15 cellular contexts compared by ENCODE assay signal in genomic region chr4:186699881-186700397, GRCh38. TPM values are rescaled to one million over a fixed set of nuclear protein-coding genes. Genes with fewer than 3 reads are reported as not detected.
A peak's percentile ranks its signal among the peaks of the same experiment; 100 is the strongest.
DNase-seq lines count a peak whose midpoint lies in the region; ATAC-seq, FAIRE-seq and TF ChIP-seq lines count a peak whose summit lies in the region.
"Had no signal": no experiment of that assay in that cellular context is flagged by ENCODE, and none has a peak within 500 bp of the region (broad histone marks: within the 10 kb centered on the region; RNA-seq: fewer than 3 reads in every experiment).

No MANE protein-coding gene starts in this region.

- no peak for FAIRE-seq in H1 (lab: Jason Lieb, UNC)
- FAIRE-seq: endometrium had no signal

- peaks cover 41% of the 10 kb centered on the region for H3F3A ChIP-seq in neural progenitor cell (ENCODE audit: low read depth)

- H2BK20ac ChIP-seq in H1 (ENCODE audit: low read length), result peak overlapping the region; percentile 93; the same call in 1 of the 2 replicates

- no peak overlapping the region for H3K23ac ChIP-seq in H1 (ENCODE audit: insufficient read length)

- H2BK5ac ChIP-seq in H1 (ENCODE audit: low read depth, low read length), result peak overlapping the region; percentile 76; the same call in 1 of the 2 replicates

- TF ChIP-seq RAD21 in H1 (IDR thresholded peaks at IDR 0.05 in 1 of 2, conservative IDR thresholded peaks at IDR 0.05 in 1 of 2; ENCODE audit: low read depth in 2 of 2, low read length in 2 of 2), result no peak

- ATAC-seq in activated CD8-positive, alpha-beta memory T cell treated with anti-CD3 and anti-CD28 coated beads, Interleukin-2, amount 10 ng/mL, durations not matched to agents 7 days and 5 days, result no peak
- no peak for ATAC-seq in lower lobe of right lung
- no peak for ATAC-seq in HG03139 (IDR thresholded peaks at IDR 0.05; ENCODE audit: unreplicated experiment)

- no peaks in the 10 kb centered on the region for H3K23me2 ChIP-seq in H1 (ENCODE audit: low read depth, low read length)

- H2AK5ac ChIP-seq in H1 (ENCODE audit: low read depth, low read length), result peak overlapping the region; percentile 5; the same call in 1 of the 2 replicates

- no peak for TF ChIP-seq EP300 in H1 (IDR thresholded peaks at IDR 0.05; ENCODE audit: borderline replicate concordance in 1 of 2, low read depth in 2 of 2, low read length in 2 of 2)

- peaks cover 2% of the 10 kb centered on the region for H3K27me3 Mint-ChIP-seq in neural progenitor cell (ENCODE audit: insufficient read depth, low read depth)
- no peaks in the 10 kb centered on the region for H3K27me3 Mint-ChIP-seq in activated CD8-positive, alpha-beta memory T cell treated with anti-CD3 and anti-CD28 coated beads, Interleukin-2, amount 10 ng/mL, durations not matched to agents 7 days and 5 days
- H3K27me3 Mint-ChIP-seq: central memory CD8-positive, alpha-beta T cell had no signal

- peak overlapping the region; percentile 1 for H3K4me3 Mint-ChIP-seq in neural progenitor cell
- H3K4me3 Mint-ChIP-seq in activated CD8-positive, alpha-beta memory T cell treated with anti-CD3 and anti-CD28 coated beads, Interleukin-2, amount 10 ng/mL, durations not matched to agents 7 days and 5 days, result no peak overlapping the region
- H3K4me3 Mint-ChIP-seq: central memory CD8-positive, alpha-beta T cell had no signal

- H3K4me3 ChIP-seq in H1 (ENCODE audit: extremely low read depth in 1 of 4, insufficient read depth in 2 of 4, low read depth in 3 of 4, low read length in 4 of 4) (no peak overlapping the region), neural progenitor cell (no peak overlapping the region), tibial artery (no peak overlapping the region), lower lobe of right lung (no peak overlapping the region)
- H3K4me3 ChIP-seq: ovary had no signal

- H3K9me3 ChIP-seq in H1 (ENCODE audit: insufficient read depth in 2 of 2, low read depth in 1 of 2, low read length in 1 of 2) (no peaks in the 10 kb centered on the region), neural progenitor cell (ENCODE audit: low read depth) (no peaks in the 10 kb centered on the region), tibial artery (no peaks in the 10 kb centered on the region), lower lobe of right lung (no peaks in the 10 kb centered on the region)
- H3K9me3 ChIP-seq: ovary had no signal

- H3K36me3 ChIP-seq in H1 (ENCODE audit: control insufficient read depth in 2 of 4, insufficient read depth in 4 of 4, low read length in 3 of 4) (peaks cover 0 to 37% (median 0%) of the 10 kb centered on the region in 4 experiments; a peak in 3 of 8 replicates), neural progenitor cell (peaks cover 6% of the 10 kb centered on the region), tibial artery (no peaks in the 10 kb centered on the region), lower lobe of right lung (no peaks in the 10 kb centered on the region)
- H3K36me3 ChIP-seq: ovary had no signal

- peaks cover 47% of the 10 kb centered on the region for H3K4me1 Mint-ChIP-seq in neural progenitor cell
- no peaks in the 10 kb centered on the region for H3K4me1 Mint-ChIP-seq in activated CD8-positive, alpha-beta memory T cell treated with anti-CD3 and anti-CD28 coated beads, Interleukin-2, amount 10 ng/mL, durations not matched to agents 7 days and 5 days
- H3K4me1 Mint-ChIP-seq: central memory CD8-positive, alpha-beta T cell had no signal

- no peak overlapping the region for H4K8ac ChIP-seq in H1 (ENCODE audit: extremely low read depth, insufficient read depth, low read length)

- no peak overlapping the region for H3K14ac ChIP-seq in H1 (ENCODE audit: insufficient read length)

- H3K56ac ChIP-seq in H1 (replicated peaks; ENCODE audit: insufficient read length, low read depth, low read length), result no peak overlapping the region

- H3K4me1 ChIP-seq in H1 (replicated peaks in 1 of 4; ENCODE audit: control insufficient read depth in 3 of 4, insufficient read depth in 4 of 4, low read length in 3 of 4) (peaks cover 12 to 37% (median 28%) of the 10 kb centered on the region in 4 experiments), neural progenitor cell (peaks cover 47% of the 10 kb centered on the region), tibial artery (peaks cover 0 to 76% (median 48%) of the 10 kb centered on the region in 4 donors), lower lobe of right lung (peaks cover 20% of the 10 kb centered on the region)

- H2BK120ac ChIP-seq in H1 (replicated peaks; ENCODE audit: low read depth, low read length), result no peak overlapping the region

- peak overlapping the region; percentile 68 for H3K18ac ChIP-seq in H1 (ENCODE audit: extremely low read depth, low read length)

- no peak for DNase-seq in RWPE1 (ENCODE audit: low spot score)
- no peak for DNase-seq in H1 (ENCODE audit: low read depth in 1 of 2, low spot score in 2 of 2)
- no peak for DNase-seq in neural progenitor cell (ENCODE audit: low spot score)
- peak; percentile 70 to 91 for DNase-seq in tibial artery
- DNase-seq in activated CD8-positive, alpha-beta memory T cell treated with anti-CD3 and anti-CD28 coated beads, Interleukin-2, amount 10 ng/mL, durations not matched to agents 7 days and 5 days, result no peak
- DNase-seq in lower lobe of right lung, result no peak
- DNase-seq: activated CD4-positive, alpha-beta T cell treated with anti-CD3 and anti-CD28 coated beads for 48 hours; activated naive CD4-positive, alpha-beta T cell treated with anti-CD3 and anti-CD28 coated beads, Interleukin-2, amount 50 U/mL, for 16 hours; DMS53; NCI-H1694 treated with DMSO at 0.1 percent for 48 hours; NCI-H446 treated with DMSO at 0.1 percent for 48 hours had no signal

- peak overlapping the region; percentile 65 for H3K27ac ChIP-seq in RWPE1
- no peak overlapping the region for H3K27ac ChIP-seq in H1 (ENCODE audit: low read depth, low read length)
- H3K27ac ChIP-seq in neural progenitor cell, result no peak overlapping the region
- peak overlapping the region; percentile 85 to 86 for H3K27ac ChIP-seq in tibial artery
- H3K27ac ChIP-seq in lower lobe of right lung, result no peak overlapping the region
- H3K27ac ChIP-seq: ovary had no signal

- intact Hi-C loops in tibial artery (cut with DNase I; ENCODE audit: low total_unique reads) (no loop called here), lower lobe of right lung (cut with DNase I) (no loop called here)

- peak overlapping the region; percentile 89; the same call in 1 of the 2 replicates for H2BK12ac ChIP-seq in H1 (ENCODE audit: low read depth, low read length)

- CTCF ChIA-PET in RWPE1 (lab: Yijun Ruan, JAX) (interaction anchor here (0.6 kb wide), 1 partner anchor 29 kb away, joined by 3 read pairs; no protein-coding TSS in a partner anchor), H1 (lab: Charles Lee; ENCODE audit: partially characterized antibody) (interaction anchor here (0.6 to 2.7 kb wide), 2 partner anchors 9 to 20 kb away, joined by 3 to 21 read pairs; no protein-coding TSS in a partner anchor)
- CTCF ChIA-PET in activated CD8-positive, alpha-beta memory T cell treated with anti-CD3 and anti-CD28 coated beads, Interleukin-2, amount 10 ng/mL, durations not matched to agents 7 days and 5 days (lab: Charles Lee), result no interaction called here

- H3K4me2 ChIP-seq in H1 (ENCODE audit: insufficient read depth in 1 of 2, low read depth in 2 of 2, low read length in 2 of 2) (peak overlapping the region in 1 of 2 experiments; percentile 43; a peak in 2 of 4 replicates), neural progenitor cell (peak overlapping the region; percentile 75)

- no peaks in the 10 kb centered on the region for H3K27me3 ChIP-seq in H1 (replicated peaks in 1 of 4; ENCODE audit: control insufficient read depth in 3 of 4, extremely low read depth in 1 of 4, insufficient read depth in 3 of 4, low read length in 3 of 4)
- no peaks in the 10 kb centered on the region for H3K27me3 ChIP-seq in neural progenitor cell
- H3K27me3 ChIP-seq in tibial artery, result no peaks in the 10 kb centered on the region
- no peaks in the 10 kb centered on the region for H3K27me3 ChIP-seq in lower lobe of right lung (ENCODE audit: low read depth)
- H3K27me3 ChIP-seq: ovary had no signal

- peak overlapping the region; percentile 100 for H3K27ac Mint-ChIP-seq in neural progenitor cell
- no peak overlapping the region for H3K27ac Mint-ChIP-seq in activated CD8-positive, alpha-beta memory T cell treated with anti-CD3 and anti-CD28 coated beads, Interleukin-2, amount 10 ng/mL, durations not matched to agents 7 days and 5 days

- no peak overlapping the region for H3K4ac ChIP-seq in H1 (replicated peaks; ENCODE audit: insufficient read length, low read depth, low read length)

- POLR2A ChIA-PET in RWPE1 (lab: Yijun Ruan, JAX; ENCODE audit: low non-redundant PET), result no interaction called here
- POLR2A ChIA-PET in H1 (lab: Charles Lee; ENCODE audit: partially characterized antibody), result interaction anchor here (1.0 kb wide), 1 partner anchor 11 kb away, joined by 5 read pairs; no protein-coding TSS in a partner anchor

- 0 out of 2 replicates have a peak overlapping the region, but pooled peaks have one; percentile 93 for H2BK15ac ChIP-seq in H1 (ENCODE audit: low read length)

- TF ChIP-seq POLR2A in H1 (IDR thresholded peaks at IDR 0.05; ENCODE audit: control extremely low read depth in 1 of 2, low read depth in 2 of 2, low read length in 2 of 2), result no peak

- peaks cover 17% of the 10 kb centered on the region for H3K79me1 ChIP-seq in H1 (ENCODE audit: low read depth, low read length)

- H4K5ac ChIP-seq in H1 (ENCODE audit: insufficient read length, low read depth, low read length), result no peak overlapping the region

- H3K9me3 Mint-ChIP-seq in neural progenitor cell, result peaks cover 36% of the 10 kb centered on the region
- H3K9me3 Mint-ChIP-seq in activated CD8-positive, alpha-beta memory T cell treated with anti-CD3 and anti-CD28 coated beads, Interleukin-2, amount 10 ng/mL, durations not matched to agents 7 days and 5 days (ENCODE audit: low read depth), result peaks cover 8% of the 10 kb centered on the region

- H3K79me2 ChIP-seq in H1 (ENCODE audit: control insufficient read depth in 1 of 2, insufficient read depth in 2 of 2, low read length in 2 of 2) (peaks cover 40 to 98% of the 10 kb centered on the region in 2 experiments), neural progenitor cell (ENCODE audit: low read depth) (peaks cover 100% of the 10 kb centered on the region)

- no peak for TF ChIP-seq CTCF in RWPE1 (conservative IDR thresholded peaks at IDR 0.05; ENCODE audit: low read depth)
- TF ChIP-seq CTCF in H1 (IDR thresholded peaks at IDR 0.05; ENCODE audit: control extremely low read depth in 1 of 3, insufficient read depth in 1 of 3, low read depth in 1 of 3, low read length in 3 of 3), result no peak
- TF ChIP-seq CTCF in neural progenitor cell (IDR thresholded peaks at IDR 0.05), result no peak
- no peak for TF ChIP-seq CTCF in tibial artery (IDR thresholded peaks at IDR 0.05)
- no peak for TF ChIP-seq CTCF in lower lobe of right lung (IDR thresholded peaks at IDR 0.05)

- H3K36me3 Mint-ChIP-seq in neural progenitor cell, result peaks cover 58% of the 10 kb centered on the region
- H3K36me3 Mint-ChIP-seq in activated CD8-positive, alpha-beta memory T cell treated with anti-CD3 and anti-CD28 coated beads, Interleukin-2, amount 10 ng/mL, durations not matched to agents 7 days and 5 days, result no peaks in the 10 kb centered on the region

- H2AFZ ChIP-seq in H1 (ENCODE audit: low read length) (no peak overlapping the region), neural progenitor cell (replicated peaks) (no peak overlapping the region)

- H4K91ac ChIP-seq in H1 (replicated peaks; ENCODE audit: insufficient read length, low read length), result no peak overlapping the region

- H3K9ac ChIP-seq in H1 (replicated peaks in 1 of 4; ENCODE audit: extremely low read depth in 1 of 4, low read depth in 3 of 4, low read length in 3 of 4) (no peak overlapping the region), neural progenitor cell (no peak overlapping the region)

- 85% methylated on average over 11 of the region's 11 CpGs; no CpG with 5 or more reads in 1 of the 2 experiments for WGBS in H1 (ENCODE audit: extremely low coverage in 1 of 2, insufficient coverage in 1 of 2, insufficient read length in 1 of 2, insufficient replicate concordance in 2 of 2, low coverage in 1 of 2, low lambda C conversion rate in 2 of 2, missing lambda C conversion rate in 1 of 2), 2 experiments

- peaks cover 10 to 30% of the 10 kb centered on the region in 2 experiments for H4K20me1 ChIP-seq in H1 (replicated peaks in 1 of 2; ENCODE audit: control insufficient read depth in 1 of 2, insufficient read depth in 2 of 2, low read length in 2 of 2)
- peaks cover 93% of the 10 kb centered on the region for H4K20me1 ChIP-seq in neural progenitor cell (ENCODE audit: low read depth)

RNA-seq across cellular contexts. Expression of gene FAT1, which starts 23.7 kb away (rescaled TPM):
- total RNA-seq in H1 (2021; fragmentation: NEBNext Ultra II Directional; extraction: Animal tissue kit (Norgen Biotek cat#: 25700)), result 137 and 144 TPM in 2 replicates
- 84.0 and 94.4 TPM in 2 replicates for polyA plus RNA-seq in H1 (2011; rRNA removed)
- 74.4 TPM for polyA plus RNA-seq in H1 (2011; cell fraction: cytosol; rRNA removed)
- polyA plus RNA-seq in H1 (2011; cell fraction: nucleus; rRNA removed), result 371 TPM
- polyA plus RNA-seq in H1 (2012, experiment 1 of 2), result 73.7 to 125 TPM (median 95.6 TPM) in 4 replicates
- polyA plus RNA-seq in H1 (2012, experiment 2 of 2), result 10.8 TPM
- polyA plus RNA-seq in H1 (2013, experiment 1 of 2), result 93.1 TPM
- polyA plus RNA-seq in H1 (2013, experiment 2 of 2), result 69.3 TPM
- 977 and 1,176 TPM in 2 replicates for polyA minus RNA-seq in H1 (2011; rRNA and poly(A)+ RNA removed)
- 243 TPM for polyA minus RNA-seq in H1 (2011; cell fraction: cytosol; rRNA and poly(A)+ RNA removed)
- polyA minus RNA-seq in H1 (2011; cell fraction: nucleus; rRNA and poly(A)+ RNA removed), result 409 TPM
- total RNA-seq in neural progenitor cell (ENCODE audit: low replicate concordance), result 400 and 517 TPM in 2 replicates
- under 1 TPM in 1 of 2 experiments, not detected in 1; 0.05 TPM for total RNA-seq in activated CD8-positive, alpha-beta memory T cell treated with anti-CD3 and anti-CD28 coated beads, Interleukin-2, amount 10 ng/mL, durations not matched to agents 7 days and 5 days
- total RNA-seq in lower lobe of right lung, result 106 TPM

Comparison
In these comparisons a context has a peak if more than half of its experiments do, and no peak if none do; other contexts are left out.
1. DNase-seq: peak in tibial artery (2 of 2); none in RWPE1 (single experiment), H1 (0 of 2), neural progenitor cell (single experiment), activated CD8-positive, alpha-beta memory T cell treated with anti-CD3 and anti-CD28 coated beads, Interleukin-2, amount 10 ng/mL, durations not matched to agents 7 days and 5 days (single experiment) and lower lobe of right lung (single experiment).
2. H3K27ac ChIP-seq: peak in RWPE1 (single experiment) and tibial artery (2 of 2); none in H1 (single experiment), neural progenitor cell (single experiment) and lower lobe of right lung (single experiment).
3. RNA of gene FAT1, which starts 23.7 kb away (total RNA-seq): 400 to 517 TPM in neural progenitor cell, 137 to 144 TPM in H1 and 106 TPM in lower lobe of right lung (single experiment); 0.05 TPM in activated CD8-positive, alpha-beta memory T cell treated with anti-CD3 and anti-CD28 coated beads, Interleukin-2, amount 10 ng/mL, durations not matched to agents 7 days and 5 days; every median in the first group is over 100 times any median in the second.